ENCODE assay signal across 14 cellular contexts in the genomic region with DNA sequence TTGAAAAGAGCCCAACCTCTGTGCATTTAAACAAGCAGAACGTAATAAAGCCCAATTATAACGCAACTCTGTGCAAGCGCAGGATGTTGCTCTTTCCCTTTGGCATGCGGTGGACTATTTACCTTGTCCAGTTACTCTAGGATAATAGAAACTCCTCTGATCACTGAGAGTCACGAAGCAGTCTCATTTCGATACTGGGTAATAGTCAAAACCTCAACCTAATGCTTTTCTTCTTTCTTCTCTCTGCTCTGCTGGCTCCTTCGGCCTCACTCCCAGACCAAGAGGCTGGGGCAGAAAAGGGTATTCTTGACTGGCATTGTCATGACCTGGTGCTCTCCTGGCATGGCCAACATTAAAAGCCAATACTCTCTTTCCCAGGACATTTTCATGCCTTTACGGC.
DNase-seq lines count a peak whose midpoint lies in the region; ATAC-seq and TF ChIP-seq lines count a peak whose summit lies in the region.
"Had no signal": no experiment of that assay in that cellular context is flagged by ENCODE, and none has a peak within 500 bp of the region (broad histone marks: within the 10 kb centered on the region; RNA-seq: fewer than 3 reads in every experiment).

No MANE protein-coding gene starts in this region.

- H3K4ac ChIP-seq in trophoblast cell (ENCODE audit: low read depth, low read length): no peak overlapping the region

- no peaks in the 10 kb centered on the region for H3K79me1 ChIP-seq in trophoblast cell (ENCODE audit: low read length)

- no peak overlapping the region for H4K12ac ChIP-seq in trophoblast cell (ENCODE audit: low read depth, low read length)

- ATAC-seq in GM18511 (IDR thresholded peaks at IDR 0.05; ENCODE audit: unreplicated experiment) (peak; percentile 77), GM19468 (IDR thresholded peaks at IDR 0.05; ENCODE audit: extremely low read depth, unreplicated experiment) (peak; percentile 61), HG02852 (IDR thresholded peaks at IDR 0.05; ENCODE audit: unreplicated experiment) (peak; percentile 81), HG03469 (IDR thresholded peaks at IDR 0.05; ENCODE audit: unreplicated experiment) (peak; percentile 75)
- ATAC-seq: HCT116; left cardiac atrium; naive thymus-derived CD8-positive, alpha-beta T cell had no signal

- no peak overlapping the region for H3K23ac ChIP-seq in trophoblast cell (ENCODE audit: low read length)

- no peak for TF ChIP-seq POLR2A in ovary (IDR thresholded peaks at IDR 0.05)

- DNase-seq in ovary (no peak), trophoblast cell (no peak), 8988T (no peak), DMS79 (lab: John Stamatoyannopoulos, UW) (no peak)
- DNase-seq: adrenal gland; left cardiac atrium; naive thymus-derived CD8-positive, alpha-beta T cell; NCI-H2171 treated with DMSO at 0.1 percent for 48 hours had no signal

- TF ChIP-seq EP300 in ovary (IDR thresholded peaks at IDR 0.05): no peak

- no peak overlapping the region for H2BK12ac ChIP-seq in trophoblast cell (ENCODE audit: low read length)

- H2BK120ac ChIP-seq in trophoblast cell (ENCODE audit: insufficient read depth, low read length, poor library complexity): no peak overlapping the region

- no peak overlapping the region for H2AK5ac ChIP-seq in trophoblast cell (ENCODE audit: low read length)

- no peaks in the 10 kb centered on the region for H3K79me2 ChIP-seq in trophoblast cell (ENCODE audit: control insufficient read depth, insufficient read depth, low read length, poor library complexity)

- no peak overlapping the region for H3K9ac ChIP-seq in trophoblast cell (ENCODE audit: low read length)

- intact Hi-C loops in ovary (cut with DNase I): no loop called here

- H3K9me3 ChIP-seq in ovary: no peaks in the 10 kb centered on the region
- H3K9me3 ChIP-seq in trophoblast cell (ENCODE audit: insufficient read depth, low read depth, low read length): no peaks in the 10 kb centered on the region
- H3K9me3 ChIP-seq: adrenal gland, vagina had no signal

- no peak overlapping the region for H3K27ac ChIP-seq in ovary
- no peak overlapping the region for H3K27ac ChIP-seq in trophoblast cell (ENCODE audit: low read depth, low read length)
- H3K27ac ChIP-seq: adrenal gland, vagina had no signal

- no peak overlapping the region for H2AFZ ChIP-seq in trophoblast cell (ENCODE audit: insufficient read depth, low read length, poor library complexity)

- H3K36me3 ChIP-seq in ovary: no peaks in the 10 kb centered on the region
- no peaks in the 10 kb centered on the region for H3K36me3 ChIP-seq in trophoblast cell (ENCODE audit: control insufficient read depth in 1 of 2, insufficient read depth in 2 of 2, low read length in 2 of 2)
- H3K36me3 ChIP-seq: adrenal gland, vagina had no signal

- H3K14ac ChIP-seq in trophoblast cell (ENCODE audit: low read length): no peak overlapping the region

- WGBS in ovary, 3 donors: 93 to 94% (median 94%) methylated on average over 8 of the region's 8 CpGs
- no CpG with 5 or more reads among the region's 8 CpGs for WGBS in trophoblast cell (ENCODE audit: extremely low coverage, insufficient coverage, insufficient read length)

- no peak overlapping the region for H2BK5ac ChIP-seq in trophoblast cell (ENCODE audit: low read depth, low read length, poor library complexity)

- no peak overlapping the region for H3K4me2 ChIP-seq in trophoblast cell (ENCODE audit: low read length)

- no peak overlapping the region for H4K8ac ChIP-seq in trophoblast cell (ENCODE audit: low read depth, low read length)

- H3K18ac ChIP-seq in trophoblast cell (ENCODE audit: low read length): no peak overlapping the region

- H3K4me3 ChIP-seq in ovary (no peak overlapping the region), trophoblast cell (ENCODE audit: low read depth, low read length) (no peak overlapping the region)
- H3K4me3 ChIP-seq: adrenal gland, vagina had no signal

- no peaks in the 10 kb centered on the region for H3K27me3 ChIP-seq in ovary
- H3K27me3 ChIP-seq in trophoblast cell (ENCODE audit: insufficient read depth, low read length): no peaks in the 10 kb centered on the region
- H3K27me3 ChIP-seq: adrenal gland, vagina had no signal

- H3K4me1 ChIP-seq in ovary (ENCODE audit: insufficient read depth) (no peaks in the 10 kb centered on the region), trophoblast cell (ENCODE audit: control insufficient read depth in 1 of 2, insufficient read depth in 2 of 2, low read length in 2 of 2) (no peaks in the 10 kb centered on the region)
- H3K4me1 ChIP-seq: adrenal gland, vagina had no signal

- no peak overlapping the region for H4K91ac ChIP-seq in trophoblast cell (ENCODE audit: low read depth, low read length)

- no peak for TF ChIP-seq CTCF in ovary (IDR thresholded peaks at IDR 0.05)
